1 cellular context compared by ENCODE assay signal in genomic region chr9:109401169-109401989, GRCh38.
TF ChIP-seq lines count a peak whose summit lies in the region.

No MANE protein-coding gene starts in this region.

TF ChIP-seq in HepG2, 621 proteins besides CTCF, POLR2A, EP300 and RAD21 (continued from another document):
- TF ChIP-seq ATF2 (CRISPR knock-in tag; IDR thresholded peaks at IDR 0.05): no peak
